Comparison of ENCODE assay signal across 9 cellular contexts in genomic region chr1:234721476-234722266, GRCh38.
DNase-seq lines count a peak whose midpoint lies in the region; ATAC-seq and TF ChIP-seq lines count a peak whose summit lies in the region.
"Had no signal": no experiment of that assay in that cellular context is flagged by ENCODE, and none has a peak within 500 bp of the region (broad histone marks: within the 10 kb centered on the region; RNA-seq: fewer than 3 reads in every experiment).

No MANE protein-coding gene starts in this region.

- H2BK120ac ChIP-seq in neuronal stem cell (ENCODE audit: low read depth, low read length), result no peak overlapping the region

- H3K4me2 ChIP-seq in neuronal stem cell (ENCODE audit: insufficient read depth, low read length, poor library complexity, severe bottlenecking), result no peak overlapping the region

- H2BK12ac ChIP-seq in neuronal stem cell (ENCODE audit: low read length), result no peak overlapping the region

- no peak overlapping the region for H3K9ac ChIP-seq in neuronal stem cell (ENCODE audit: low read depth, low read length, poor library complexity)

- no peak overlapping the region for H3K18ac ChIP-seq in neuronal stem cell (ENCODE audit: low read length)

- no peak overlapping the region for H3K4me3 ChIP-seq in BJ (ENCODE audit: low read depth, low read length)
- H3K4me3 ChIP-seq in SJSA1, result no peak overlapping the region
- no peak overlapping the region for H3K4me3 ChIP-seq in esophagus (ENCODE audit: low read depth in 1 of 2, low read length in 2 of 2)
- no peak overlapping the region for H3K4me3 ChIP-seq in neuronal stem cell (ENCODE audit: low read length in 2 of 2)

- CTCF ChIA-PET in BJ (lab: Yijun Ruan, JAX), result interaction anchor here (0.7 to 1.7 kb wide), 4 partner anchors 105 to 259 kb away, joined by 3 to 11 read pairs (median 3); partner anchors contain the start of gene IRF2BP2

- no peak overlapping the region for H3K14ac ChIP-seq in neuronal stem cell (ENCODE audit: low read length)

- POLR2A ChIA-PET in BJ (lab: Charles Lee), result interaction anchor here (0.9 kb wide), 1 partner anchor 112 kb away, joined by 4 read pairs; the partner anchor contains the start of gene IRF2BP2

- no peak overlapping the region for H2BK5ac ChIP-seq in neuronal stem cell (ENCODE audit: low read length)

- TF ChIP-seq CTCF in BJ (IDR thresholded peaks at IDR 0.05; ENCODE audit: insufficient read depth, low read depth, low read length), result no peak

- no peaks in the 10 kb centered on the region for H3K79me1 ChIP-seq in neuronal stem cell (ENCODE audit: low read depth, low read length)

- no peak overlapping the region for H2BK15ac ChIP-seq in neuronal stem cell (ENCODE audit: low read length)

- 14 to 17% methylated on average over 12 of the region's 12 CpGs for WGBS in esophagus, 2 donors
- WGBS in neuronal stem cell (ENCODE audit: extremely low coverage in 2 of 2, insufficient read length in 2 of 2, insufficient replicate concordance in 1 of 2), 2 donors, result no CpG with 5 or more reads among the region's 12 CpGs

- peak overlapping the region; percentile 96 for H3K27ac ChIP-seq in SJSA1
- peak overlapping the region; percentile 99 to 100 for H3K27ac ChIP-seq in esophagus (ENCODE audit: low read depth in 2 of 2, low read length in 1 of 2)
- no peak overlapping the region for H3K27ac ChIP-seq in neuronal stem cell (replicated peaks; ENCODE audit: low read length)

- no peak overlapping the region for H4K91ac ChIP-seq in neuronal stem cell (ENCODE audit: low read depth, low read length, poor library complexity)

- H3K4me1 ChIP-seq in SJSA1 (replicated peaks) (peaks cover 49% of the 10 kb centered on the region), esophagus (ENCODE audit: control insufficient read depth in 2 of 2, insufficient read depth in 2 of 2, low read length in 1 of 2) (peaks cover 13 to 38% of the 10 kb centered on the region in 2 donors), neuronal stem cell (ENCODE audit: control insufficient read depth in 2 of 2, insufficient read depth in 1 of 2, low read depth in 1 of 2, low read length in 2 of 2) (peaks cover 42 to 64% of the 10 kb centered on the region in 2 donors)

- H3K23ac ChIP-seq in neuronal stem cell (ENCODE audit: low read depth, low read length, poor library complexity), result no peak overlapping the region

- H3K27me3 ChIP-seq in BJ (ENCODE audit: control insufficient read depth, insufficient read depth, low read length) (no peaks in the 10 kb centered on the region), SJSA1 (replicated peaks) (no peaks in the 10 kb centered on the region), esophagus (ENCODE audit: control insufficient read depth in 1 of 2, insufficient read depth in 2 of 2, low read length in 2 of 2) (no peaks in the 10 kb centered on the region), neuronal stem cell (ENCODE audit: control insufficient read depth in 3 of 3, insufficient read depth in 3 of 3, low read depth in 1 of 3, low read length in 3 of 3) (no peaks in the 10 kb centered on the region)

- no peak overlapping the region for H3K4ac ChIP-seq in neuronal stem cell (ENCODE audit: low read length)

- DNase-seq in BJ (ENCODE audit: low read depth) (peak; percentile 87), SJSA1 (ENCODE audit: low read depth in 1 of 2, low spot score in 2 of 2) (peak; percentile 64 to 74), neuronal stem cell (ENCODE audit: low spot score) (no peak), NOMO-1 treated with DMSO at 0.1 percent for 48 hours (lab: John Stamatoyannopoulos, UW; ENCODE audit: unreplicated experiment) (no peak), NCI-H446 treated with DMSO at 0.1 percent for 48 hours (lab: John Stamatoyannopoulos, UW) (no peak), GOT3 (lab: John Stamatoyannopoulos, UW) (no peak)
- DNase-seq: activated naive CD8-positive, alpha-beta T cell treated with anti-CD3 and anti-CD28 coated beads, Interleukin-2, amount 10 ng/mL, durations not matched to agents 7 days and 5 days had no signal

- no peak overlapping the region for H4K8ac ChIP-seq in neuronal stem cell (ENCODE audit: low read depth, low read length)

- H3K36me3 ChIP-seq in BJ (ENCODE audit: control insufficient read depth, insufficient read depth, low read length) (no peaks in the 10 kb centered on the region), SJSA1 (no peaks in the 10 kb centered on the region), esophagus (ENCODE audit: control insufficient read depth in 2 of 2, insufficient read depth in 2 of 2, low read length in 1 of 2) (no peaks in the 10 kb centered on the region), neuronal stem cell (replicated peaks in 1 of 2; ENCODE audit: control insufficient read depth in 2 of 2, insufficient read depth in 2 of 2, low read length in 2 of 2) (no peaks in the 10 kb centered on the region)

- ATAC-seq in HG02763 (IDR thresholded peaks at IDR 0.05; ENCODE audit: unreplicated experiment), result no peak

- H2AFZ ChIP-seq in neuronal stem cell (ENCODE audit: low read length), result peak overlapping the region; percentile 27

- no peak overlapping the region for H2AK5ac ChIP-seq in neuronal stem cell (ENCODE audit: low read depth, low read length)

- no peaks in the 10 kb centered on the region for H3K9me3 ChIP-seq in SJSA1 (replicated peaks)
- no peaks in the 10 kb centered on the region for H3K9me3 ChIP-seq in esophagus (ENCODE audit: control insufficient read depth in 2 of 2, insufficient read depth in 1 of 2, low read depth in 1 of 2, low read length in 1 of 2)
- H3K9me3 ChIP-seq in neuronal stem cell (replicated peaks in 1 of 2; ENCODE audit: control insufficient read depth in 2 of 2, insufficient read depth in 1 of 2, low read depth in 1 of 2, low read length in 2 of 2), result no peaks in the 10 kb centered on the region

Comparison
In these comparisons a context has a peak if more than half of its experiments do, and no peak if none do; other contexts are left out.
1. DNase-seq: peak in BJ (single experiment) and SJSA1 (2 of 2); none in neuronal stem cell (single experiment), NOMO-1 treated with DMSO at 0.1 percent for 48 hours (single experiment), NCI-H446 treated with DMSO at 0.1 percent for 48 hours (single experiment) and GOT3 (single experiment).